ENCODE assay signal across 13 cellular contexts in the genomic region with DNA sequence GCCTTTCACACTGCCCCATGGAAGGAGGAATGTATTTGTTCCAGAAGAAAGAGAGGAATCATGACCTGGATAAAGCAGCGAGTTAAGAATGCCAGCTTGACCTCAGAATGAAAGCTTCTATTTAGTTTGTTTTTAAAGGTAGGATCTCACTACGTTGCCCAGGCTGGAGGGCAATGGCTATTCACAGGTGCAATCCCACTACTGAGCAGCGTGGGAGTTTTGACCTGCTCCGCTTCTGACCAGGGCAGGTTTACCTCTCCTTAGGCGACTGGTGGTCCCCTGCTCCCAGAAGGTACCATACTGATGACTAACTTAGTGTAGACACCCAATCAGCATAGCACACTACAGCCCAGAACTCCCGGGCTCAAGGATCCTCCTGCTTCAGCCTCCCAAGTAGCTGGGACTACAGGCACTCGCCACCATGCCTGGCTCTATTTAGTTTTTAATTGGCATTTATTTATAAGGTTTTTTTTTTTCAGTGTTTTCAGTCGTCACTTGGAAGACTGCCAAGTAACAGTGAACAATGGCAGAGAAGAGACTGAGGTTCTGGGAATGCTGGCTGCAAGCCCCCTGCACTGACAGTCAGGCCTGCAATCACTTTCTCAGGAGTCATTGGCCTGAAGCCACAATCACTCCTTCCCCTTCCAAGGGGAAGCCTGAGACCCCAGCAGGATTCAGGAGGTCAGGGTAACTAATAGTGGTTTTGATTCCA.
DNase-seq lines count a peak whose midpoint lies in the region; ATAC-seq and TF ChIP-seq lines count a peak whose summit lies in the region.
"Had no signal": no experiment of that assay in that cellular context is flagged by ENCODE, and none has a peak within 500 bp of the region (broad histone marks: within the 10 kb centered on the region; RNA-seq: fewer than 3 reads in every experiment).

No MANE protein-coding gene starts in this region.

- H3K9me3 ChIP-seq in heart right ventricle = peaks cover 0 to 6% (median 0%) of the 10 kb centered on the region in 11 donors
- H3K9me3 ChIP-seq in breast epithelium = no peaks in the 10 kb centered on the region
- no peaks in the 10 kb centered on the region for H3K9me3 ChIP-seq in naive thymus-derived CD4-positive, alpha-beta T cell (ENCODE audit: control insufficient read depth in 2 of 3, low read length in 3 of 3)
- no peaks in the 10 kb centered on the region for H3K9me3 ChIP-seq in aorta (ENCODE audit: control insufficient read depth, low read length)
- H3K9me3 ChIP-seq: adrenal gland, left lung had no signal

- H3K4me3 ChIP-seq in heart right ventricle (no peak overlapping the region), breast epithelium (no peak overlapping the region), aorta (ENCODE audit: low read length in 2 of 2) (no peak overlapping the region)
- no peak overlapping the region for H3K4me3 ChIP-seq in naive thymus-derived CD4-positive, alpha-beta T cell (ENCODE audit: low read length)
- H3K4me3 ChIP-seq: adrenal gland, GM12878, left lung had no signal

- H3K27me3 ChIP-seq in heart right ventricle (no peaks in the 10 kb centered on the region), breast epithelium (no peaks in the 10 kb centered on the region), aorta (ENCODE audit: control insufficient read depth in 1 of 2, insufficient read depth in 2 of 2, low read length in 1 of 2) (no peaks in the 10 kb centered on the region)
- no peaks in the 10 kb centered on the region for H3K27me3 ChIP-seq in naive thymus-derived CD4-positive, alpha-beta T cell (ENCODE audit: control insufficient read depth in 2 of 2, insufficient read depth in 2 of 2, low read length in 2 of 2)
- H3K27me3 ChIP-seq: adrenal gland, left lung had no signal

- H3K36me3 ChIP-seq in heart right ventricle (peaks cover 0 to 69% (median 28%) of the 10 kb centered on the region in 9 donors), breast epithelium (no peaks in the 10 kb centered on the region), aorta (ENCODE audit: control insufficient read depth in 1 of 2, insufficient read depth in 2 of 2, low read length in 1 of 2) (peaks cover 0 to 3% of the 10 kb centered on the region in 2 donors)
- H3K36me3 ChIP-seq in naive thymus-derived CD4-positive, alpha-beta T cell (ENCODE audit: control insufficient read depth in 2 of 3, insufficient read depth in 3 of 3, low read length in 3 of 3) = peaks cover 0 to 54% (median 0%) of the 10 kb centered on the region in 3 experiments

- POLR2A ChIA-PET in naive thymus-derived CD4-positive, alpha-beta T cell (lab: Charles Lee) = interaction anchor here (1.1 to 3.0 kb wide), 5 partner anchors 11 to 71 kb away, joined by 5 to 20 read pairs (median 10); no protein-coding TSS in a partner anchor

- H3K4me1 ChIP-seq in heart right ventricle (peaks cover 0 to 42% (median 24%) of the 10 kb centered on the region in 9 donors), breast epithelium (peaks cover 9 to 22% of the 10 kb centered on the region in 2 donors), aorta (ENCODE audit: control insufficient read depth in 1 of 2, insufficient read depth in 2 of 2, low read length in 2 of 2) (peaks cover 2 to 4% of the 10 kb centered on the region in 2 donors)
- peaks cover 0 to 17% of the 10 kb centered on the region in 2 donors for H3K4me1 ChIP-seq in naive thymus-derived CD4-positive, alpha-beta T cell (ENCODE audit: control insufficient read depth in 2 of 2, insufficient read depth in 2 of 2, low read length in 2 of 2)
- H3K4me1 ChIP-seq: adrenal gland had no signal

- no peak for DNase-seq in heart right ventricle
- no peak for DNase-seq in left ventricle myocardium superior
- DNase-seq in breast epithelium (ENCODE audit: low spot score in 2 of 2) = no peak
- DNase-seq in naive thymus-derived CD4-positive, alpha-beta T cell = no peak
- no peak for DNase-seq in aorta
- no peak for DNase-seq in NCI-H82 (lab: John Stamatoyannopoulos, UW)
- DNase-seq: activated CD4-positive, alpha-beta T cell treated with anti-CD3 and anti-CD28 coated beads for 4 hours; adrenal gland; stimulated activated naive CD4-positive, alpha-beta T cell treated with Interleukin-2 at 50 U/mL for 16 hours had no signal

- H3K4me1 Mint-ChIP-seq in naive thymus-derived CD4-positive, alpha-beta T cell = peaks cover 5 to 37% (median 25%) of the 10 kb centered on the region in 7 donors

- intact Hi-C loops in heart right ventricle (cut with DNase I) (no loop called here), left ventricle myocardium superior (cut with micrococcal nuclease) (no loop called here), breast epithelium (cut with DNase I; ENCODE audit: low total_unique reads) (no loop called here), aorta (cut with DNase I) (no loop called here)
- intact Hi-C loops in naive thymus-derived CD4-positive, alpha-beta T cell (cut with micrococcal nuclease) = loop anchor here (1.0 kb wide), 2 partner anchors 19 to 27 kb away; no protein-coding TSS in a partner anchor

- TF ChIP-seq CTCF in heart right ventricle (IDR thresholded peaks at IDR 0.05) (no peak), breast epithelium (IDR thresholded peaks at IDR 0.05) (no peak)

- ATAC-seq in heart right ventricle = peak in 4 of 8 donors; percentile 8 to 32 (median 16)
- ATAC-seq in left ventricle myocardium superior = no peak
- no peak for ATAC-seq in naive thymus-derived CD4-positive, alpha-beta T cell
- ATAC-seq in aorta (ENCODE audit: low FRiP score) = no peak
- no peak for ATAC-seq in HG02763 (IDR thresholded peaks at IDR 0.05; ENCODE audit: unreplicated experiment)
- ATAC-seq in GM18907 (IDR thresholded peaks at IDR 0.05; ENCODE audit: unreplicated experiment) = no peak

- peaks cover 2 to 35% (median 15%) of the 10 kb centered on the region in 5 donors for H3K36me3 Mint-ChIP-seq in naive thymus-derived CD4-positive, alpha-beta T cell

- TF ChIP-seq POLR2A in breast epithelium (IDR thresholded peaks at IDR 0.05) = no peak

- H3K4me3 Mint-ChIP-seq in naive thymus-derived CD4-positive, alpha-beta T cell = peak overlapping the region in 6 of 10 donors; percentile 21 to 59 (median 46)

- H3K27me3 Mint-ChIP-seq in naive thymus-derived CD4-positive, alpha-beta T cell = no peaks in the 10 kb centered on the region

- CTCF ChIA-PET in naive thymus-derived CD4-positive, alpha-beta T cell (lab: Charles Lee) = interaction anchor here (0.6 to 1.7 kb wide), 3 partner anchors 19 to 152 kb away, joined by 3 to 5 read pairs (median 4); no protein-coding TSS in a partner anchor

- H3K27ac ChIP-seq in heart right ventricle (peak overlapping the region; percentile 54 to 88 (median 80)), breast epithelium (peak overlapping the region; percentile 78), aorta (ENCODE audit: low read depth in 1 of 2, low read length in 2 of 2) (peak overlapping the region; percentile 6 to 23)
- H3K27ac ChIP-seq in naive thymus-derived CD4-positive, alpha-beta T cell (ENCODE audit: low read depth, low read length) = peak overlapping the region; percentile 51

- no peaks in the 10 kb centered on the region for H3K9me3 Mint-ChIP-seq in naive thymus-derived CD4-positive, alpha-beta T cell

- H3K27ac Mint-ChIP-seq in naive thymus-derived CD4-positive, alpha-beta T cell = peak overlapping the region; percentile 68 to 92 (median 80)

- WGBS in heart right ventricle, 2 donors = 80 to 81% methylated on average over 8 of the region's 8 CpGs
- 79 to 81% methylated on average over 8 of the region's 8 CpGs for WGBS in aorta, 2 donors

Comparison
In these comparisons a context has a peak if more than half of its experiments do, and no peak if none do; other contexts are left out.
1. H3K27ac ChIP-seq: peak in every context shown above with its lines; median percentile 80 in heart right ventricle; 78 in breast epithelium; 51 in naive thymus-derived CD4-positive, alpha-beta T cell; 14 in aorta.
2. intact Hi-C loops: an anchor here in naive thymus-derived CD4-positive, alpha-beta T cell (1.0 kb wide); none called in heart right ventricle, left ventricle myocardium superior, breast epithelium and aorta.